Comparison of ENCODE assay signal across 1 cellular context in the genomic region with DNA sequence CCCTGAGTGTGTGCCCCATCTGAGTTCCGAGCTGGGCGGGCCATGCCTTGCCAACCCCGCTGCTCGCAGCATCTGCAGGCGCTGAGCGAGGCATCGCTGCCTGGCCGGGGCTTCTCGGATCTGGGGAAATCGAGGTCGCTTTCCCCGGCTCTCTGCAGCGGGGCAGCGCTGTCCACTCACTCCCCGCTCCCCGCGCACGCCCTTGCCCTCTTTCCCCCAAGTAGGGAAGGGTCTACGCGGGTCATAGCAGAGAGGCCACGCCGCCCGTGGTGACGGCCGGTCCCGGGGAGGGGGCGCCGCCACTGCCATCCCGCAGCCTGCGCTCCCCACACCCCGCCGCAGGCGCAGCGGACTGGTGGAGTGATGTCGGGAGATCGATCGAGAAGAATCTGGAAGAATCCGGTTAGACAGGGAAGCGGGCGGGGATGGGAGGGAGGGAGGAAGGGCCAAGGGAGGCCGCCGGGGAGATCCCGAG.
TF ChIP-seq lines count a peak whose summit lies in the region.

No MANE protein-coding gene starts in this region.

TF ChIP-seq in WTC11, 78 proteins besides CTCF, POLR2A, EP300 and RAD21 (continued from another document):
- TF ChIP-seq, protein P1, sequence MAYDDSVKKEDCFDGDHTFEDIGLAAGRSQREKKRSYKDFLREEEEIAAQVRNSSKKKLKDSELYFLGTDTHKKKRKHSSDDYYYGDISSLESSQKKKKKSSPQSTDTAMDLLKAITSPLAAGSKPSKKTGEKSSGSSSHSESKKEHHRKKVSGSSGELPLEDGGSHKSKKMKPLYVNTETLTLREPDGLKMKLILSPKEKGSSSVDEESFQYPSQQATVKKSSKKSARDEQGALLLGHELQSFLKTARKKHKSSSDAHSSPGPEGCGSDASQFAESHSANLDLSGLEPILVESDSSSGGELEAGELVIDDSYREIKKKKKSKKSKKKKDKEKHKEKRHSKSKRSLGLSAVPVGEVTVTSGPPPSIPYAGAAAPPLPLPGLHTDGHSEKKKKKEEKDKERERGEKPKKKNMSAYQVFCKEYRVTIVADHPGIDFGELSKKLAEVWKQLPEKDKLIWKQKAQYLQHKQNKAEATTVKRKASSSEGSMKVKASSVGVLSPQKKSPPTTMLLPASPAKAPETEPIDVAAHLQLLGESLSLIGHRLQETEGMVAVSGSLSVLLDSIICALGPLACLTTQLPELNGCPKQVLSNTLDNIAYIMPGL (CRISPR knock-in tag; IDR thresholded peaks at IDR 0.05): peak; percentile 5
- TF ChIP-seq, protein P2, sequence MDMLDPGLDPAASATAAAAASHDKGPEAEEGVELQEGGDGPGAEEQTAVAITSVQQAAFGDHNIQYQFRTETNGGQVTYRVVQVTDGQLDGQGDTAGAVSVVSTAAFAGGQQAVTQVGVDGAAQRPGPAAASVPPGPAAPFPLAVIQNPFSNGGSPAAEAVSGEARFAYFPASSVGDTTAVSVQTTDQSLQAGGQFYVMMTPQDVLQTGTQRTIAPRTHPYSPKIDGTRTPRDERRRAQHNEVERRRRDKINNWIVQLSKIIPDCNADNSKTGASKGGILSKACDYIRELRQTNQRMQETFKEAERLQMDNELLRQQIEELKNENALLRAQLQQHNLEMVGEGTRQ (CRISPR knock-in tag; IDR thresholded peaks at IDR 0.05): no peak
- TF ChIP-seq TEAD1 (CRISPR knock-in tag; IDR thresholded peaks at IDR 0.05) (no peak), SMAD3 (CRISPR knock-in tag; IDR thresholded peaks at IDR 0.05; ENCODE audit: borderline replicate concordance) (peak; percentile 57; the same call in 1 of the 2 replicates), ZNF423 (CRISPR knock-in tag; IDR thresholded peaks at IDR 0.05) (no peak), ZNF232 (CRISPR knock-in tag; IDR thresholded peaks at IDR 0.05) (0 out of 2 replicates have a peak, but pooled peaks have one; percentile 44), ETV6 (CRISPR knock-in tag; IDR thresholded peaks at IDR 0.05) (no peak)
- TF ChIP-seq, protein P3, sequence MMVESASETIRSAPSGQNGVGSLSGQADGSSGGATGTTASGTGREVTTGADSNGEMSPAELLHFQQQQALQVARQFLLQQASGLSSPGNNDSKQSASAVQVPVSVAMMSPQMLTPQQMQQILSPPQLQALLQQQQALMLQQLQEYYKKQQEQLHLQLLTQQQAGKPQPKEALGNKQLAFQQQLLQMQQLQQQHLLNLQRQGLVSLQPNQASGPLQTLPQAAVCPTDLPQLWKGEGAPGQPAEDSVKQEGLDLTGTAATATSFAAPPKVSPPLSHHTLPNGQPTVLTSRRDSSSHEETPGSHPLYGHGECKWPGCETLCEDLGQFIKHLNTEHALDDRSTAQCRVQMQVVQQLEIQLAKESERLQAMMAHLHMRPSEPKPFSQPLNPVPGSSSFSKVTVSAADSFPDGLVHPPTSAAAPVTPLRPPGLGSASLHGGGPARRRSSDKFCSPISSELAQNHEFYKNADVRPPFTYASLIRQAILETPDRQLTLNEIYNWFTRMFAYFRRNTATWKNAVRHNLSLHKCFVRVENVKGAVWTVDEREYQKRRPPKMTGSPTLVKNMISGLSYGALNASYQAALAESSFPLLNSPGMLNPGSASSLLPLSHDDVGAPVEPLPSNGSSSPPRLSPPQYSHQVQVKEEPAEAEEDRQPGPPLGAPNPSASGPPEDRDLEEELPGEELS (CRISPR knock-in tag; IDR thresholded peaks at IDR 0.05): no peak
